Comparison of ENCODE assay signal across 20 cellular contexts in genomic region chr22:45642966-45643365, GRCh38. TPM values are rescaled to one million over a fixed set of nuclear protein-coding genes. Genes with fewer than 3 reads are reported as not detected.
DNase-seq lines count a peak whose midpoint lies in the region; ATAC-seq, FAIRE-seq and TF ChIP-seq lines count a peak whose summit lies in the region.
"Had no signal": no experiment of that assay in that cellular context is flagged by ENCODE, and none has a peak within 500 bp of the region (broad histone marks: within the 10 kb centered on the region; RNA-seq: fewer than 3 reads in every experiment).

No MANE protein-coding gene starts in this region.

- no peak overlapping the region for H3K27ac Mint-ChIP-seq in activated naive CD4-positive, alpha-beta T cell treated with anti-CD3 and anti-CD28 coated beads, Interleukin-2, amount 50 U/mL, for 72 hours

- no peak for TF ChIP-seq CTCF in A549 (IDR thresholded peaks at IDR 0.05)
- TF ChIP-seq CTCF in HCT116 (IDR thresholded peaks at IDR 0.05 in 2 of 3, conservative IDR thresholded peaks at IDR 0.05 in 1 of 3; ENCODE audit: borderline replicate concordance in 1 of 3, insufficient read depth in 1 of 3, low read depth in 2 of 3, low read length in 2 of 3), result no peak
- TF ChIP-seq CTCF in A673 (conservative IDR thresholded peaks at IDR 0.05; ENCODE audit: low read depth, low read length), result no peak
- TF ChIP-seq CTCF in osteoblast (IDR thresholded peaks at IDR 0.05; ENCODE audit: extremely low read depth, low read depth, low read length), result no peak

- H3K79me2 ChIP-seq in HCT116 (ENCODE audit: insufficient read depth, low read length) (no peaks in the 10 kb centered on the region), osteoblast (ENCODE audit: insufficient read depth, low read length) (no peaks in the 10 kb centered on the region)

- TF ChIP-seq POLR2A in A549 (IDR thresholded peaks at IDR 0.05; ENCODE audit: low read length) (no peak), HCT116 (IDR thresholded peaks at IDR 0.05; ENCODE audit: borderline replicate concordance, extremely low read depth, insufficient read depth, insufficient read length) (no peak)

- POLR2A ChIA-PET in A549 (lab: Yijun Ruan, JAX) (interaction anchor here (1.1 to 1.8 kb wide), 2 partner anchors 28 to 46 kb away, joined by 4 read pairs; partner anchors contain the start of gene ATXN10), HCT116 (lab: Charles Lee) (interaction anchor here (0.7 to 1.3 kb wide), 2 partner anchors 16 to 334 kb away, joined by 4 to 5 read pairs; partner anchors contain the start of gene WNT7B), A673 (lab: Charles Lee; ENCODE audit: low non-redundant PET) (no interaction called here)

- H3K4me2 ChIP-seq in A549 (peak overlapping the region; percentile 27), HCT116 (ENCODE audit: low read length) (peak overlapping the region; percentile 8; the same call in 1 of the 2 replicates), osteoblast (ENCODE audit: insufficient read depth, low read length) (no peak overlapping the region)
- H3K4me2 ChIP-seq: KMS-11 had no signal

- no peak for TF ChIP-seq EP300 in A549 (IDR thresholded peaks at IDR 0.05)

- DNase-seq in A549 (ENCODE audit: low read depth in 1 of 2, low spot score in 1 of 2), result no peak
- DNase-seq in HCT116 (ENCODE audit: low read depth, low spot score), result no peak
- DNase-seq in OCI-M1 (lab: John Stamatoyannopoulos, UW), result peak; percentile 87
- DNase-seq in fibroblast of peridontal ligament (ENCODE audit: extremely low read depth), result peak; percentile 11
- no peak for DNase-seq in A673 (ENCODE audit: low spot score)
- no peak for DNase-seq in activated CD4-positive, alpha-beta T cell treated with anti-CD3 and anti-CD28 coated beads for 1 hour
- DNase-seq in osteoblast (ENCODE audit: insufficient read length, low spot score, missing footprints), result no peak
- DNase-seq in activated naive CD4-positive, alpha-beta T cell treated with anti-CD3 and anti-CD28 coated beads, Interleukin-2, amount 50 U/mL, for 72 hours (ENCODE audit: low spot score in 2 of 2), result no peak
- DNase-seq: ACHN, DND-41, NCI-H1092, NCI-H1436 treated with DMSO at 0.1 percent for 48 hours, NCI-H2029 treated with DMSO at 0.1 percent for 48 hours, NCI-H2227 treated with DMSO at 0.1 percent for 48 hours, NCI-H510A treated with DMSO at 0.1 percent for 48 hours, SJCRH30 had no signal

- RAD21 ChIA-PET in HCT116 (lab: Charles Lee; ENCODE audit: low non-redundant PET in 1 of 2, low total read pairs in 2 of 2, uncharacterized antibody in 2 of 2, unreplicated experiment in 2 of 2), result no interaction called here

- WGBS in A549 (ENCODE audit: missing lambda C conversion rate), result 6% methylated on average over 2 of the region's 2 CpGs

- no peak overlapping the region for H3K9ac ChIP-seq in HCT116 (ENCODE audit: low read length)
- H3K9ac ChIP-seq: KMS-11 had no signal

- no peaks in the 10 kb centered on the region for H3K9me2 ChIP-seq in HCT116 (ENCODE audit: insufficient read depth)

- H3K9me3 ChIP-seq in A549, result no peaks in the 10 kb centered on the region
- no peaks in the 10 kb centered on the region for H3K9me3 ChIP-seq in HCT116 (ENCODE audit: control insufficient read depth in 1 of 2, insufficient read depth in 1 of 2, low read depth in 1 of 2, low read length in 2 of 2)
- no peaks in the 10 kb centered on the region for H3K9me3 ChIP-seq in A673 (ENCODE audit: low read depth, low read length, poor library complexity, severe bottlenecking)
- no peaks in the 10 kb centered on the region for H3K9me3 ChIP-seq in osteoblast (ENCODE audit: low read depth, low read length)
- H3K9me3 ChIP-seq: SJCRH30 had no signal

- H2AFZ ChIP-seq in HCT116 (ENCODE audit: low read depth, low read length, poor library complexity, severe bottlenecking), result peak overlapping the region; percentile 89
- H2AFZ ChIP-seq in osteoblast (ENCODE audit: low read length), result no peak overlapping the region

- CTCF ChIA-PET in A549 (lab: Yijun Ruan, JAX), result interaction anchor here (0.6 to 3.1 kb wide), 4 partner anchors 39 to 352 kb away, joined by 3 to 24 read pairs (median 4); no protein-coding TSS in a partner anchor
- CTCF ChIA-PET in HCT116 (lab: Charles Lee), result interaction anchor here (0.6 to 1.6 kb wide), 2 partner anchors 65 to 173 kb away, joined by 4 to 8 read pairs; no protein-coding TSS in a partner anchor
- CTCF ChIA-PET in A673 (lab: Charles Lee), result interaction anchor here (0.7 kb wide), 1 partner anchor 299 kb away, joined by 4 read pairs; no protein-coding TSS in a partner anchor

- H3K36me3 Mint-ChIP-seq in activated naive CD4-positive, alpha-beta T cell treated with anti-CD3 and anti-CD28 coated beads, Interleukin-2, amount 50 U/mL, for 72 hours, result no peaks in the 10 kb centered on the region

- FAIRE-seq in A549 (lab: Jason Lieb, UNC), result peak; percentile 49
- FAIRE-seq: HepG2 had no signal

- TF ChIP-seq RAD21 in A549 (conservative IDR thresholded peaks at IDR 0.05 in 1 of 2, IDR thresholded peaks at IDR 0.05 in 1 of 2), result no peak
- TF ChIP-seq RAD21 in HCT116 (IDR thresholded peaks at IDR 0.05; ENCODE audit: low read depth), result no peak

- H3K27me3 ChIP-seq in HCT116 (ENCODE audit: insufficient read depth, low read length) (no peaks in the 10 kb centered on the region), A673 (replicated peaks; ENCODE audit: insufficient read depth, low read depth, low read length, poor library complexity) (no peaks in the 10 kb centered on the region), osteoblast (ENCODE audit: insufficient read depth, low read length) (peaks cover 5% of the 10 kb centered on the region)

- no peaks in the 10 kb centered on the region for H3K9me3 Mint-ChIP-seq in activated naive CD4-positive, alpha-beta T cell treated with anti-CD3 and anti-CD28 coated beads, Interleukin-2, amount 50 U/mL, for 72 hours

- intact Hi-C loops in HCT116 (cut with micrococcal nuclease), result loop anchor here (10.0 kb wide), 1 partner anchor 222 kb away; no protein-coding TSS in a partner anchor
- intact Hi-C loops in A673 (cut with micrococcal nuclease; ENCODE audit: unreplicated experiment), result no loop called here

- no peaks in the 10 kb centered on the region for H3K36me3 ChIP-seq in HCT116 (ENCODE audit: control insufficient read depth in 1 of 2, insufficient read depth in 2 of 2, low read length in 2 of 2)
- H3K36me3 ChIP-seq in A673 (ENCODE audit: insufficient read depth, low read length, poor library complexity, severe bottlenecking), result no peaks in the 10 kb centered on the region
- H3K36me3 ChIP-seq in osteoblast (ENCODE audit: insufficient read depth, low read length), result no peaks in the 10 kb centered on the region
- H3K36me3 ChIP-seq: SJCRH30 had no signal

- no TSS peak for BruUV-seq in HCT116 (replicated peaks; lab: Mats Ljungman, UMichigan)
- BruUV-seq in A673 (replicated peaks; lab: Mats Ljungman, UMichigan), result no TSS peak

- peaks cover 68% of the 10 kb centered on the region for H3K4me1 ChIP-seq in A549
- H3K4me1 ChIP-seq in HCT116 (ENCODE audit: control insufficient read depth in 1 of 2, insufficient read depth in 2 of 2, low read length in 2 of 2), result peaks cover 18 to 47% of the 10 kb centered on the region in 2 experiments
- H3K4me1 ChIP-seq in A673 (ENCODE audit: insufficient read depth, low read length, poor library complexity, severe bottlenecking), result peaks cover 3% of the 10 kb centered on the region
- H3K4me1 ChIP-seq in osteoblast (ENCODE audit: insufficient read depth, low read length), result peaks cover 13% of the 10 kb centered on the region
- H3K4me1 ChIP-seq: SJCRH30 had no signal

- H3K27ac ChIP-seq in A549, result peak overlapping the region; percentile 99 to 100
- no peak overlapping the region for H3K27ac ChIP-seq in HCT116 (ENCODE audit: low read depth, low read length)
- no peak overlapping the region for H3K27ac ChIP-seq in A673 (ENCODE audit: low read depth, low read length, poor library complexity, severe bottlenecking)
- H3K27ac ChIP-seq in osteoblast (ENCODE audit: low read depth, low read length), result no peak overlapping the region
- H3K27ac ChIP-seq: C4-2B, KMS-11, SJCRH30 had no signal

- ATAC-seq in A549 (no peak), HCT116 (no peak)
- no peak for ATAC-seq in activated naive CD4-positive, alpha-beta T cell treated with anti-CD3 and anti-CD28 coated beads, Interleukin-2, amount 50 U/mL, for 72 hours
- ATAC-seq: HepG2, Panc1 had no signal

- H3K4me3 ChIP-seq in A549 (no peak overlapping the region), HCT116 (replicated peaks in 1 of 2; ENCODE audit: low read depth in 1 of 2, low read length in 2 of 2) (no peak overlapping the region), A673 (ENCODE audit: low read depth, low read length, poor library complexity, severe bottlenecking) (no peak overlapping the region), osteoblast (ENCODE audit: insufficient read depth, low read length) (no peak overlapping the region)
- H3K4me3 ChIP-seq: SJCRH30 had no signal

- no peaks in the 10 kb centered on the region for H4K20me1 ChIP-seq in HCT116 (ENCODE audit: insufficient read depth)
- H4K20me1 ChIP-seq in osteoblast (ENCODE audit: insufficient read depth, low read length), result no peaks in the 10 kb centered on the region

TF ChIP-seq in A549, 52 proteins besides CTCF, POLR2A, EP300 and RAD21 (continues in another document):
- TF ChIP-seq BHLHE40 (IDR thresholded peaks at IDR 0.05; ENCODE audit: low read depth, low read length) (no peak), ZSCAN20 (CRISPR knock-in tag; IDR thresholded peaks at IDR 0.05) (0 out of 2 replicates have a peak, but pooled peaks have one; percentile 3), CBX2 (IDR thresholded peaks at IDR 0.05; ENCODE audit: borderline replicate concordance, low read depth) (no peak)

TF ChIP-seq in HCT116, 20 proteins besides CTCF, POLR2A, EP300 and RAD21 (continues in another document):
- TF ChIP-seq CEBPB (IDR thresholded peaks at IDR 0.05; ENCODE audit: low read depth) (no peak), POLR2AphosphoS5 (IDR thresholded peaks at IDR 0.05; ENCODE audit: low read depth, low read length) (no peak), SIN3A (IDR thresholded peaks at IDR 0.05; ENCODE audit: low read depth) (no peak), SP1 (IDR thresholded peaks at IDR 0.05; ENCODE audit: low read depth) (no peak)

RNA-seq across cellular contexts. Expression of gene ATXN10, which starts 28.7 kb away (rescaled TPM):
- 281 and 378 TPM in 2 replicates for polyA plus RNA-seq in A549 (2011; rRNA removed)
- polyA plus RNA-seq in A549 (2012; cell fraction: cytosol; rRNA removed), result 103 and 107 TPM in 2 replicates
- polyA plus RNA-seq in A549 (2012; cell fraction: nucleus; rRNA removed), result 24.1 and 54.9 TPM in 2 replicates
- polyA plus RNA-seq in A549 (2017; fragmentation: RNase III; extraction: RNeasy Plus Mini Kit Qiagen cat#74134 plus additional on column Dnase treatment), result 126 to 142 TPM (median 129 TPM) in 3 replicates
- polyA minus RNA-seq in A549 (2011; rRNA and poly(A)+ RNA removed), result 298 and 349 TPM in 2 replicates
- 135 TPM for total RNA-seq in HCT116 (2021; ENCODE audit: unreplicated experiment)
- 127 and 143 TPM in 2 replicates for polyA plus RNA-seq in HCT116 (2012)
- total RNA-seq in A673 (2021), result 271 and 294 TPM in 2 replicates
- total RNA-seq in osteoblast, result 130 and 138 TPM in 2 replicates
- 10 to 100 TPM; 60.1 to 90.7 TPM for total RNA-seq in activated naive CD4-positive, alpha-beta T cell treated with anti-CD3 and anti-CD28 coated beads, Interleukin-2, amount 50 U/mL, for 72 hours

Comparison
In these comparisons a context has a peak if more than half of its experiments do, and no peak if none do; other contexts are left out.
1. DNase-seq: peak in OCI-M1 (single experiment) and fibroblast of peridontal ligament (single experiment); none in A549 (0 of 2), HCT116 (single experiment), A673 (single experiment), activated CD4-positive, alpha-beta T cell treated with anti-CD3 and anti-CD28 coated beads for 1 hour (single experiment), osteoblast (single experiment) and activated naive CD4-positive, alpha-beta T cell treated with anti-CD3 and anti-CD28 coated beads, Interleukin-2, amount 50 U/mL, for 72 hours (0 of 2).
2. H3K27ac ChIP-seq: peak in A549 (2 of 2); none in HCT116 (single experiment), A673 (single experiment) and osteoblast (single experiment).